ENCODE assay signal across 16 cellular contexts in genomic region chr2:23425338-23425871, GRCh38. TPM values are rescaled to one million over a fixed set of nuclear protein-coding genes. Genes with fewer than 3 reads are reported as not detected.
DNase-seq lines count a peak whose midpoint lies in the region; ATAC-seq and TF ChIP-seq lines count a peak whose summit lies in the region.
"Had no signal": no experiment of that assay in that cellular context is flagged by ENCODE, and none has a peak within 500 bp of the region (broad histone marks: within the 10 kb centered on the region; RNA-seq: fewer than 3 reads in every experiment).

No MANE protein-coding gene starts in this region.

- H3K4me2 ChIP-seq in GM23248 (ENCODE audit: unreplicated experiment) (no peak overlapping the region), SK-N-SH (no peak overlapping the region)

- no peak for DNase-seq in GM23248
- peak; percentile 91 for DNase-seq in WERI-Rb-1
- peak; percentile 70 for DNase-seq in islet precursor cell
- DNase-seq in gastrocnemius medialis = no peak
- DNase-seq in SK-N-SH = no peak
- DNase-seq in hypothalamus (lab: John Stamatoyannopoulos, UW) = no peak
- no peak for DNase-seq in OCI-M2 (lab: John Stamatoyannopoulos, UW; ENCODE audit: unreplicated experiment)
- DNase-seq: activated CD4-positive, alpha-beta T cell treated with anti-CD3 and anti-CD28 coated beads for 4 hours; Kasumi-1; NCI-H2081 treated with DMSO at 0.1 percent for 48 hours; OCI-M1; ovary; stimulated activated CD4-positive, alpha-beta T cell treated with anti-CD3 and anti-CD28 coated beads, Interleukin-4, amount 100 ng/mL, for 24 hours; stimulated activated naive CD8-positive, alpha-beta T cell treated with anti-CD3 and anti-CD28 coated beads, Interleukin-15, Interleukin-2, amounts not matched to agents 100 U/mL and 50 U/mL, for 24 hours had no signal

- no peak overlapping the region for H2AFZ ChIP-seq in GM23248
- no peak overlapping the region for H2AFZ ChIP-seq in SK-N-SH (ENCODE audit: low read depth)

- CTCF ChIA-PET in SK-N-SH (lab: Yijun Ruan, JAX) = interaction anchor here (0.9 to 2.4 kb wide), 4 partner anchors 10 to 521 kb away, joined by 3 to 7 read pairs (median 3); no protein-coding TSS in a partner anchor

- TF ChIP-seq CTCF in WERI-Rb-1 (IDR thresholded peaks at IDR 0.05; ENCODE audit: low read depth, low read length) = no peak
- no peak for TF ChIP-seq CTCF in gastrocnemius medialis (IDR thresholded peaks at IDR 0.05 in 4 of 5, conservative IDR thresholded peaks at IDR 0.05 in 1 of 5)
- no peak for TF ChIP-seq CTCF in SK-N-SH (IDR thresholded peaks at IDR 0.05)

- H4K20me1 ChIP-seq in GM23248 (ENCODE audit: insufficient read depth) (no peaks in the 10 kb centered on the region; the same call in 1 of the 2 replicates), SK-N-SH (ENCODE audit: insufficient read depth) (no peaks in the 10 kb centered on the region)

- TF ChIP-seq RAD21 in SK-N-SH (IDR thresholded peaks at IDR 0.05; ENCODE audit: low read length) = no peak

- H3K9me3 ChIP-seq in GM23248 (ENCODE audit: low read depth) (no peaks in the 10 kb centered on the region), WERI-Rb-1 (ENCODE audit: severe bottlenecking) (no peaks in the 10 kb centered on the region), gastrocnemius medialis (no peaks in the 10 kb centered on the region), SK-N-SH (no peaks in the 10 kb centered on the region)
- H3K9me3 ChIP-seq: ovary had no signal

- H3K4me3 ChIP-seq in GM23248 = no peak overlapping the region
- H3K4me3 ChIP-seq in WERI-Rb-1 (ENCODE audit: low read depth, low read length) = peak overlapping the region; percentile 22
- no peak overlapping the region for H3K4me3 ChIP-seq in gastrocnemius medialis
- no peak overlapping the region for H3K4me3 ChIP-seq in SK-N-SH (ENCODE audit: low read depth in 2 of 2, low read length in 1 of 2)
- H3K4me3 ChIP-seq: ovary had no signal

- POLR2A ChIA-PET in SK-N-SH (lab: Yijun Ruan, JAX) = no interaction called here

- intact Hi-C loops in gastrocnemius medialis (cut with DNase I; ENCODE audit: low total_unique reads) = loop anchor here (5.0 kb wide), 1 partner anchor 172 kb away; no protein-coding TSS in a partner anchor

- peaks cover 32% of the 10 kb centered on the region for H3F3A ChIP-seq in GM23248 (ENCODE audit: insufficient read depth)
- no peaks in the 10 kb centered on the region for H3F3A ChIP-seq in SK-N-SH (replicated peaks; ENCODE audit: insufficient read depth)

- H3K27ac ChIP-seq in GM23248 (peak overlapping the region; percentile 73; the same call in 1 of the 2 replicates), WERI-Rb-1 (peak overlapping the region; percentile 93), gastrocnemius medialis (peak overlapping the region; percentile 80 to 97 (median 90)), SK-N-SH (ENCODE audit: low read depth in 2 of 2, low read length in 1 of 2) (no peak overlapping the region)
- H3K27ac ChIP-seq: ovary had no signal

- no peak for TF ChIP-seq EP300 in SK-N-SH (IDR thresholded peaks at IDR 0.05; ENCODE audit: borderline replicate concordance in 1 of 2, low read depth in 1 of 2, low read length in 1 of 2)

- H3K9ac ChIP-seq in GM23248 (no peak overlapping the region), SK-N-SH (no peak overlapping the region)

- H3K4me1 ChIP-seq in GM23248 (ENCODE audit: insufficient read depth) (peaks cover 28% of the 10 kb centered on the region), gastrocnemius medialis (peaks cover 30 to 43% of the 10 kb centered on the region in 2 donors), SK-N-SH (ENCODE audit: control insufficient read depth in 1 of 2, insufficient read depth in 2 of 2, low read depth in 1 of 2, low read length in 1 of 2) (peaks cover 9 to 20% of the 10 kb centered on the region in 2 experiments; a peak in 2 of 4 replicates)

- no peak for TF ChIP-seq POLR2A in gastrocnemius medialis (IDR thresholded peaks at IDR 0.05)

- 98 to 99% methylated on average over 9 of the region's 9 CpGs for WGBS in GM23248 (ENCODE audit: low coverage in 1 of 2, low lambda C conversion rate in 2 of 2, missing lambda C conversion rate in 2 of 2), 2 experiments
- WGBS in SK-N-SH (ENCODE audit: low lambda C conversion rate) = 87% methylated on average over 9 of the region's 9 CpGs

- ATAC-seq in gastrocnemius medialis (peak in 1 of 2 donors; percentile 2), GM18511 (IDR thresholded peaks at IDR 0.05; ENCODE audit: unreplicated experiment) (no peak)
- ATAC-seq: stimulated activated naive CD8-positive, alpha-beta T cell treated with anti-CD3 and anti-CD28 coated beads, Interleukin-15, Interleukin-2, amounts not matched to agents 100 U/mL and 50 U/mL, for 24 hours had no signal

- H3K36me3 ChIP-seq in GM23248 (ENCODE audit: low read depth) = no peaks in the 10 kb centered on the region
- peaks cover 3% of the 10 kb centered on the region; the same call in 1 of the 2 replicates for H3K36me3 ChIP-seq in WERI-Rb-1
- H3K36me3 ChIP-seq in gastrocnemius medialis = no peaks in the 10 kb centered on the region
- no peaks in the 10 kb centered on the region for H3K36me3 ChIP-seq in SK-N-SH (replicated peaks in 1 of 2; ENCODE audit: control insufficient read depth in 1 of 2, insufficient read depth in 2 of 2, low read length in 1 of 2)
- H3K36me3 ChIP-seq: brain microvascular endothelial cell, ovary had no signal

- no peaks in the 10 kb centered on the region for H3K27me3 ChIP-seq in GM23248 (replicated peaks; ENCODE audit: insufficient read depth)
- no peaks in the 10 kb centered on the region for H3K27me3 ChIP-seq in WERI-Rb-1 (ENCODE audit: insufficient read depth, low read depth, severe bottlenecking)
- no peaks in the 10 kb centered on the region for H3K27me3 ChIP-seq in gastrocnemius medialis
- no peaks in the 10 kb centered on the region for H3K27me3 ChIP-seq in SK-N-SH (ENCODE audit: insufficient read depth)
- H3K27me3 ChIP-seq: brain microvascular endothelial cell, ovary had no signal

- H3K9me2 ChIP-seq in GM23248 (ENCODE audit: insufficient read depth) (no peaks in the 10 kb centered on the region), SK-N-SH (no peaks in the 10 kb centered on the region)

- H3K79me2 ChIP-seq in GM23248 (ENCODE audit: insufficient read depth) (peaks cover 51% of the 10 kb centered on the region), SK-N-SH (ENCODE audit: insufficient read depth) (peaks cover 5% of the 10 kb centered on the region; the same call in 1 of the 2 replicates)

- in situ Hi-C loops in GM23248 (cut with MboI) = no loop called here
- in situ Hi-C loops in gastrocnemius medialis (cut with MboI; ENCODE audit: low sequenced_read_pairs in 4 of 4) = loop anchor here in 1 of 4 donors (10.0 kb wide), 2 partner anchors 89 to 319 kb away; no protein-coding TSS in a partner anchor

TF ChIP-seq in SK-N-SH, 30 proteins besides CTCF, POLR2A, EP300 and RAD21:
- TF ChIP-seq NRF1 (IDR thresholded peaks at IDR 0.05; ENCODE audit: low read depth, low read length) (no peak), JUND (IDR thresholded peaks at IDR 0.05) (no peak), PBX3 (IDR thresholded peaks at IDR 0.05) (no peak), RFX5 (IDR thresholded peaks at IDR 0.05; ENCODE audit: low read length) (no peak)
TF ChIP-seq in SK-N-SH: peak in this region for 0.

RNA-seq across cellular contexts. Expression of gene KLHL29, which starts 40.4 kb away (rescaled TPM):
- total RNA-seq in GM23248 (2014; rRNA removed; shearing (Covaris generic)) = 4.7 and 6.4 TPM in 2 replicates
- polyA plus RNA-seq in GM23248 (2016; fragmentation: Nextera tagmentation; extraction: Ambion mirVana) = 1.7 and 1.9 TPM in 2 replicates
- 10 to 100 TPM in 2 of 4 donors, 1 to 10 TPM in 2; 4.3 to 24.9 (median 8.7) TPM for total RNA-seq in gastrocnemius medialis
- 4.2 and 4.6 TPM in 2 replicates for polyA plus RNA-seq in SK-N-SH (2012; rRNA removed)
- polyA plus RNA-seq in SK-N-SH (2012; cell fraction: cytosol; rRNA removed) = 2.9 and 3.8 TPM in 2 replicates
- 17.7 and 21.5 TPM in 2 replicates for polyA plus RNA-seq in SK-N-SH (2012; cell fraction: nucleus; rRNA removed)

Comparison
In these comparisons a context has a peak if more than half of its experiments do, and no peak if none do; other contexts are left out.
1. DNase-seq: peak in WERI-Rb-1 (single experiment) and islet precursor cell (single experiment); none in GM23248 (single experiment), gastrocnemius medialis (0 of 2), SK-N-SH (single experiment), hypothalamus (0 of 51) and OCI-M2 (single experiment).
2. H3K27ac ChIP-seq: peak in GM23248 (single experiment), WERI-Rb-1 (single experiment) and gastrocnemius medialis (4 of 4); none in SK-N-SH (0 of 2).